10 cellular contexts compared by ENCODE assay signal in genomic region chr2:189522435-189523151, GRCh38. TPM values are rescaled to one million over a fixed set of nuclear protein-coding genes. Genes with fewer than 3 reads are reported as not detected.
A peak's percentile ranks its signal among the peaks of the same experiment; 100 is the strongest.
DNase-seq lines count a peak whose midpoint lies in the region; ATAC-seq and TF ChIP-seq lines count a peak whose summit lies in the region.
"Had no signal": no experiment of that assay in that cellular context is flagged by ENCODE, and none has a peak within 500 bp of the region (broad histone marks: within the 10 kb centered on the region; RNA-seq: fewer than 3 reads in every experiment).

No MANE protein-coding gene starts in this region.

- no peaks in the 10 kb centered on the region for H3K36me3 Mint-ChIP-seq in neural progenitor cell
- H3K36me3 Mint-ChIP-seq in CD8-positive, alpha-beta T cell: no peaks in the 10 kb centered on the region

- peak overlapping the region; percentile 17 for H2AFZ ChIP-seq in neural progenitor cell (replicated peaks)

- H3K9ac ChIP-seq in neural progenitor cell: no peak overlapping the region

- H4K20me1 ChIP-seq in neural progenitor cell (ENCODE audit: low read depth): no peaks in the 10 kb centered on the region

- no peak for TF ChIP-seq EP300 in gastroesophageal sphincter (IDR thresholded peaks at IDR 0.05)

- WGBS in gastroesophageal sphincter (ENCODE audit: low coverage in 1 of 2), 2 donors: 55 to 57% methylated on average over 5 of the region's 5 CpGs

- no peak overlapping the region for H3K4me3 Mint-ChIP-seq in neural progenitor cell
- no peak overlapping the region for H3K4me3 Mint-ChIP-seq in CD8-positive, alpha-beta T cell

- H3K27me3 ChIP-seq in gastroesophageal sphincter: no peaks in the 10 kb centered on the region
- no peaks in the 10 kb centered on the region for H3K27me3 ChIP-seq in neural progenitor cell
- H3K27me3 ChIP-seq in CD8-positive, alpha-beta T cell (ENCODE audit: insufficient read depth, low read length): no peaks in the 10 kb centered on the region
- H3K27me3 ChIP-seq: cardiac muscle cell had no signal

- H3K9me3 ChIP-seq in gastroesophageal sphincter: no peaks in the 10 kb centered on the region
- no peaks in the 10 kb centered on the region for H3K9me3 ChIP-seq in neural progenitor cell (ENCODE audit: low read depth)
- no peaks in the 10 kb centered on the region for H3K9me3 ChIP-seq in CD8-positive, alpha-beta T cell (ENCODE audit: low read length)

- POLR2A ChIA-PET in CD8-positive, alpha-beta T cell (lab: Charles Lee): no interaction called here

- H3K27ac ChIP-seq in gastroesophageal sphincter (peak overlapping the region in 3 of 4 donors; percentile 4 to 37 (median 34)), neural progenitor cell (no peak overlapping the region)
- no peak overlapping the region for H3K27ac ChIP-seq in CD8-positive, alpha-beta T cell (ENCODE audit: low read depth, low read length)
- H3K27ac ChIP-seq: cardiac muscle cell had no signal

- no peaks in the 10 kb centered on the region for H3F3A ChIP-seq in neural progenitor cell (ENCODE audit: low read depth)

- TF ChIP-seq CTCF in AG10803 (conservative IDR thresholded peaks at IDR 0.05; ENCODE audit: low read length) (no peak), gastroesophageal sphincter (IDR thresholded peaks at IDR 0.05) (no peak), neural progenitor cell (IDR thresholded peaks at IDR 0.05) (no peak)
- no peak for TF ChIP-seq CTCF in CD8-positive, alpha-beta T cell (IDR thresholded peaks at IDR 0.05)

- no peaks in the 10 kb centered on the region for H3K27me3 Mint-ChIP-seq in neural progenitor cell (ENCODE audit: insufficient read depth, low read depth)
- H3K27me3 Mint-ChIP-seq in CD8-positive, alpha-beta T cell (ENCODE audit: low read depth): peaks cover 2% of the 10 kb centered on the region

- peaks cover 5 to 32% (median 5%) of the 10 kb centered on the region in 3 donors for H3K4me1 ChIP-seq in gastroesophageal sphincter
- H3K4me1 ChIP-seq in neural progenitor cell: no peaks in the 10 kb centered on the region
- H3K4me1 ChIP-seq in CD8-positive, alpha-beta T cell (ENCODE audit: insufficient read depth, low read length): no peaks in the 10 kb centered on the region

- no peak overlapping the region for H3K4me2 ChIP-seq in neural progenitor cell

- no peak overlapping the region for H3K4me3 ChIP-seq in AG10803 (ENCODE audit: low read length)
- no peak overlapping the region for H3K4me3 ChIP-seq in gastroesophageal sphincter
- no peak overlapping the region for H3K4me3 ChIP-seq in neural progenitor cell
- no peak overlapping the region for H3K4me3 ChIP-seq in CD8-positive, alpha-beta T cell (ENCODE audit: low read depth, low read length)
- H3K4me3 ChIP-seq: cardiac muscle cell had no signal

- CTCF ChIA-PET in CD8-positive, alpha-beta T cell (lab: Charles Lee): no interaction called here

- no peak for TF ChIP-seq POLR2A in gastroesophageal sphincter (IDR thresholded peaks at IDR 0.05)

- DNase-seq in AG10803 (ENCODE audit: low read depth) (peak; percentile 9), SW480 (ENCODE audit: low spot score) (peak; percentile 11), neural progenitor cell (ENCODE audit: low spot score) (no peak), NCI-H2227 (lab: John Stamatoyannopoulos, UW; ENCODE audit: unreplicated experiment) (no peak)
- DNase-seq in CD8-positive, alpha-beta T cell: no peak
- DNase-seq: activated T-cell treated with anti-CD3 and anti-CD28 coated beads for 4 hours had no signal

- peak overlapping the region; percentile 39 for H3K27ac Mint-ChIP-seq in neural progenitor cell
- H3K27ac Mint-ChIP-seq in CD8-positive, alpha-beta T cell: no peak overlapping the region

- H3K36me3 ChIP-seq in gastroesophageal sphincter: no peaks in the 10 kb centered on the region
- H3K36me3 ChIP-seq in neural progenitor cell: no peaks in the 10 kb centered on the region
- no peaks in the 10 kb centered on the region for H3K36me3 ChIP-seq in CD8-positive, alpha-beta T cell (ENCODE audit: insufficient read depth, low read length)
- H3K36me3 ChIP-seq: cardiac muscle cell had no signal

- peaks cover 6% of the 10 kb centered on the region for H3K4me1 Mint-ChIP-seq in neural progenitor cell
- no peaks in the 10 kb centered on the region for H3K4me1 Mint-ChIP-seq in CD8-positive, alpha-beta T cell (ENCODE audit: low read depth)

- no peaks in the 10 kb centered on the region for H3K79me2 ChIP-seq in neural progenitor cell (ENCODE audit: low read depth)

- intact Hi-C loops in CD8-positive, alpha-beta T cell (cut with DNase I, micrococcal nuclease): no loop called here

- ATAC-seq in gastroesophageal sphincter (peak; percentile 81), HG02981 (IDR thresholded peaks at IDR 0.05; ENCODE audit: unreplicated experiment) (no peak), GM19351 (IDR thresholded peaks at IDR 0.05; ENCODE audit: unreplicated experiment) (no peak)
- no peak for ATAC-seq in CD8-positive, alpha-beta T cell

- H3K9me3 Mint-ChIP-seq in neural progenitor cell: no peaks in the 10 kb centered on the region
- no peaks in the 10 kb centered on the region for H3K9me3 Mint-ChIP-seq in CD8-positive, alpha-beta T cell

RNA-seq across cellular contexts. Expression of gene SLC40A1, which starts 58.0 kb away (rescaled TPM):
- total RNA-seq in gastroesophageal sphincter (10 to 100 TPM; 32.1 to 96.3 (median 57.2) TPM), neural progenitor cell (ENCODE audit: low replicate concordance) (0.03 TPM in 1 of 2 replicates, not detected in the other)
- 1 to 10 TPM; 1.3 to 1.9 TPM for total RNA-seq in CD8-positive, alpha-beta T cell

Comparison
In these comparisons a context has a peak if more than half of its experiments do, and no peak if none do; other contexts are left out.
1. DNase-seq: peak in AG10803 (single experiment) and SW480 (single experiment); none in neural progenitor cell (single experiment), NCI-H2227 (single experiment) and CD8-positive, alpha-beta T cell (0 of 7).
2. H3K27ac ChIP-seq: peak in gastroesophageal sphincter (3 of 4); none in neural progenitor cell (single experiment) and CD8-positive, alpha-beta T cell (single experiment).
3. RNA of gene SLC40A1, which starts 58.0 kb away (total RNA-seq): 32.1 to 96.3 TPM in gastroesophageal sphincter; 1.3 to 1.9 TPM in CD8-positive, alpha-beta T cell and 0.03 TPM in neural progenitor cell; every median in the first group is over 10 times any median in the second.